ENCODE assay signal across 22 cellular contexts in genomic region chr17:33832295-33832694, GRCh38.
"Had no signal": no experiment of that assay in that cellular context is flagged by ENCODE, and none has a peak within 500 bp of the region (broad histone marks: within the 10 kb centered on the region; RNA-seq: fewer than 3 reads in every experiment).

No MANE protein-coding gene starts in this region.

- H3K36me3 Mint-ChIP-seq: immature natural killer cell; memory B cell; stimulated activated memory B cell treated with anti-CD40 and anti-IgM and Interleukin-4, amounts not matched to agents 10 μg/mL and 1 μg/mL and 100 μg/mL, for 72 hours; T-cell; type B pancreatic cell had no signal

- ATAC-seq: activated CD4-positive, CD25-positive, alpha-beta regulatory T cell treated with anti-CD3 and anti-CD28 coated beads, Interleukin-2, amount 50 U/mL, for 24 hours; body of pancreas; heart right ventricle; sciatic nerve; stimulated activated memory B cell treated with anti-CD40 and anti-IgM and Interleukin-4, amounts not matched to agents 10 μg/mL and 1 μg/mL and 100 μg/mL, for 72 hours; T-cell had no signal

- H3K4me3 Mint-ChIP-seq: activated CD4-positive, alpha-beta memory T cell treated with anti-CD3 and anti-CD28 coated beads, Interleukin-2, amount 10 ng/mL, durations not matched to agents 7 days and 5 days; activated CD4-positive, alpha-beta T cell treated with anti-CD3 and anti-CD28 coated beads, Interleukin-2, amount 10 ng/mL, durations not matched to agents 24 days and 14 days; activated T-helper 1 cell treated with anti-CD3 and anti-CD28 coated beads, Interleukin-12 subunit alpha, Interleukin-12 subunit beta, Interleukin-2, Interleukin-4 antibody, amounts not matched to agents 30 ng/mL and 10 ng/mL and 1 ng/mL, durations not matched to agents 14 hours and 24 hours and 36 hours; immature natural killer cell; memory B cell; nephron; stimulated activated memory B cell treated with anti-CD40 and anti-IgM and Interleukin-4, amounts not matched to agents 10 μg/mL and 1 μg/mL and 100 μg/mL, for 72 hours; T-cell; T-helper 2 cell treated with Interferon-gamma antibody and Interleukin-4, amounts not matched to agents 5 μg/mL and 100 μg/mL, for 36 hours; type B pancreatic cell had no signal

- H3K27me3 Mint-ChIP-seq: activated CD4-positive, alpha-beta T cell treated with anti-CD3 and anti-CD28 coated beads, Interleukin-2, amount 10 ng/mL, durations not matched to agents 24 days and 14 days; stimulated activated memory B cell treated with anti-CD40 and anti-IgM and Interleukin-4, amounts not matched to agents 10 μg/mL and 1 μg/mL and 100 μg/mL, for 72 hours had no signal

- H3K9me3 Mint-ChIP-seq: activated CD4-positive, alpha-beta memory T cell treated with anti-CD3 and anti-CD28 coated beads, Interleukin-2, amount 10 ng/mL, durations not matched to agents 7 days and 5 days; activated CD4-positive, alpha-beta T cell treated with anti-CD3 and anti-CD28 coated beads, Interleukin-2, amount 10 ng/mL, durations not matched to agents 24 days and 14 days; activated T-helper 1 cell treated with anti-CD3 and anti-CD28 coated beads, Interleukin-12 subunit alpha, Interleukin-12 subunit beta, Interleukin-2, Interleukin-4 antibody, amounts not matched to agents 30 ng/mL and 10 ng/mL and 1 ng/mL, durations not matched to agents 14 hours and 24 hours and 36 hours; immature natural killer cell; nephron; T-cell; T-helper 2 cell treated with Interferon-gamma antibody and Interleukin-4, amounts not matched to agents 5 μg/mL and 100 μg/mL, for 36 hours; type B pancreatic cell had no signal

- H3K4me1 Mint-ChIP-seq: activated CD4-positive, alpha-beta memory T cell treated with anti-CD3 and anti-CD28 coated beads, Interleukin-2, amount 10 ng/mL, durations not matched to agents 7 days and 5 days; activated CD4-positive, alpha-beta T cell treated with anti-CD3 and anti-CD28 coated beads, Interleukin-2, amount 10 ng/mL, durations not matched to agents 24 days and 14 days; immature natural killer cell; memory B cell; nephron; stimulated activated memory B cell treated with anti-CD40 and anti-IgM and Interleukin-4, amounts not matched to agents 10 μg/mL and 1 μg/mL and 100 μg/mL, for 72 hours; T-cell had no signal

- H3K27ac Mint-ChIP-seq: activated CD4-positive, alpha-beta memory T cell treated with anti-CD3 and anti-CD28 coated beads, Interleukin-2, amount 10 ng/mL, durations not matched to agents 7 days and 5 days; activated CD4-positive, alpha-beta T cell treated with anti-CD3 and anti-CD28 coated beads, Interleukin-2, amount 10 ng/mL, durations not matched to agents 24 days and 14 days; activated T-helper 1 cell treated with anti-CD3 and anti-CD28 coated beads, Interleukin-12 subunit alpha, Interleukin-12 subunit beta, Interleukin-2, Interleukin-4 antibody, amounts not matched to agents 30 ng/mL and 10 ng/mL and 1 ng/mL, durations not matched to agents 14 hours and 24 hours and 36 hours; immature natural killer cell; memory B cell; nephron; stimulated activated memory B cell treated with anti-CD40 and anti-IgM and Interleukin-4, amounts not matched to agents 10 μg/mL and 1 μg/mL and 100 μg/mL, for 72 hours; T-cell; T-helper 2 cell treated with Interferon-gamma antibody and Interleukin-4, amounts not matched to agents 5 μg/mL and 100 μg/mL, for 36 hours; type B pancreatic cell had no signal

- DNase-seq: activated CD4-positive, alpha-beta memory T cell treated with anti-CD3 and anti-CD28 coated beads, Interleukin-2, amount 10 ng/mL, durations not matched to agents 7 days and 5 days; activated CD4-positive, alpha-beta T cell treated with anti-CD3 and anti-CD28 coated beads, Interleukin-2, amount 10 ng/mL, durations not matched to agents 24 days and 14 days; activated gamma-delta T cell; activated naive CD4-positive, alpha-beta T cell treated with anti-CD3 and anti-CD28 coated beads, Interleukin-2, amount 50 U/mL, for 16 hours; activated T-cell treated with anti-CD3 and anti-CD28 coated beads for 4 hours; anterior cingulate cortex; body of pancreas; erythroblast; foreskin fibroblast; heart right ventricle; immature natural killer cell; occipital lobe; stimulated activated CD4-positive, alpha-beta T cell treated with anti-CD3 and anti-CD28 coated beads, Interleukin-15, amount 100 ng/mL, for 24 hours; T-cell had no signal
